1 cellular context compared by ENCODE assay signal in the genomic region with DNA sequence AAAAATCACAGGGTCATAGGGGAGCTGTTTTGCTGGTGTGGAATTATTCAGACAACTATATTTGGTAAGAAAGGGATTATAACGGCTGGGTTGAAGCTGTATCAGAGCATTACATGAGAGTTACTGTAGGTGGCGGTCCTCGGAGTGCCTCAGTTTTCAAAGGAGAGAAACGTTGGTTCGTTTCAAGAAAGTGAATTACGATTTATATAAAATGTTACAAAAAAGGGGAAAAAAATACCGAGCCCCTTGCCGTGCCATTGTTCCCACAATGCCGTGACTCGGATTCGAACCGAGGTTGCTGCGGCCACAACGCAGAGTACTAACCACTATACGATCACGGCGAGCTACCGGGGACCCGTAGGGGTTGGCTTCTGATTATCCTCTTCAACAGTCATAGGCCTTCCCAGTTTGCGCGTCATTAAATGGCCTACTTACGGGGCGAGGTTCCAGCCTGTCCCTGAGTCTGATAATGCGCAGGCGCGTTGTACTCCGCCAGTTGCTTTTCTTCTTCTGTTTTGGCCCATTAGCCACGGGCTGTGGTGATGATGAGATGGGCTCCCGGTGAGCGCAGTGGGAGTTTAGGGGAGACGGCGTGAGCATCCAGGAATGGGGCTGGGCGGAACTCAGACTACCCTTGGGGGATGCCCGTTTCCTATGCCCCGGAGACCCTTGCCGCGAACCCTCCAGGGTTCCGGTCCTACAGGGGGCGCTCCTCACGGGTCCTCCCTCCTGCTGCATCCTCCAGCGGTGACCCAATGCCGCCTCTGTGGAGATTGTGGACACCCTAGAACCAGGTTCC.
TF ChIP-seq lines count a peak whose summit lies in the region.

No MANE protein-coding gene starts in this region.

TF ChIP-seq in GM12878, 131 proteins besides CTCF, POLR2A, EP300 and RAD21 (continued from another document):
- TF ChIP-seq ZNF207 (IDR thresholded peaks at IDR 0.05; ENCODE audit: borderline replicate concordance) (peak; percentile 84; the same call in 1 of the 2 replicates), IKZF1 (conservative IDR thresholded peaks at IDR 0.05) (peak; percentile 86), RAD51 (IDR thresholded peaks at IDR 0.05) (no peak), SPI1 (IDR thresholded peaks at IDR 0.05; ENCODE audit: borderline replicate concordance, insufficient read depth, low read depth, low read length) (no peak), ETV6 (conservative IDR thresholded peaks at IDR 0.05 in 1 of 2, IDR thresholded peaks at IDR 0.05 in 1 of 2; ENCODE audit: borderline replicate concordance in 1 of 2, low read depth in 1 of 2) (peak in 1 of 2 experiments; percentile 17; a peak in 1 of 4 replicates), FOXK2 (IDR thresholded peaks at IDR 0.05) (peak; percentile 45), JUNB (IDR thresholded peaks at IDR 0.05) (no peak; the same call in 1 of the 2 replicates), ZZZ3 (IDR thresholded peaks at IDR 0.05; ENCODE audit: control insufficient read depth, insufficient read length, low read depth) (no peak), CEBPZ (IDR thresholded peaks at IDR 0.05; ENCODE audit: low read depth, low read length) (no peak; the same call in 1 of the 2 replicates), RELA (IDR thresholded peaks at IDR 0.05; ENCODE audit: borderline replicate concordance, partially characterized antibody) (peak; percentile 51), IRF3 (IDR thresholded peaks at IDR 0.05) (no peak), CUX1 (IDR thresholded peaks at IDR 0.05; ENCODE audit: insufficient replicate concordance, low read depth, low read length) (no peak)
- TF ChIP-seq, protein P1, sequence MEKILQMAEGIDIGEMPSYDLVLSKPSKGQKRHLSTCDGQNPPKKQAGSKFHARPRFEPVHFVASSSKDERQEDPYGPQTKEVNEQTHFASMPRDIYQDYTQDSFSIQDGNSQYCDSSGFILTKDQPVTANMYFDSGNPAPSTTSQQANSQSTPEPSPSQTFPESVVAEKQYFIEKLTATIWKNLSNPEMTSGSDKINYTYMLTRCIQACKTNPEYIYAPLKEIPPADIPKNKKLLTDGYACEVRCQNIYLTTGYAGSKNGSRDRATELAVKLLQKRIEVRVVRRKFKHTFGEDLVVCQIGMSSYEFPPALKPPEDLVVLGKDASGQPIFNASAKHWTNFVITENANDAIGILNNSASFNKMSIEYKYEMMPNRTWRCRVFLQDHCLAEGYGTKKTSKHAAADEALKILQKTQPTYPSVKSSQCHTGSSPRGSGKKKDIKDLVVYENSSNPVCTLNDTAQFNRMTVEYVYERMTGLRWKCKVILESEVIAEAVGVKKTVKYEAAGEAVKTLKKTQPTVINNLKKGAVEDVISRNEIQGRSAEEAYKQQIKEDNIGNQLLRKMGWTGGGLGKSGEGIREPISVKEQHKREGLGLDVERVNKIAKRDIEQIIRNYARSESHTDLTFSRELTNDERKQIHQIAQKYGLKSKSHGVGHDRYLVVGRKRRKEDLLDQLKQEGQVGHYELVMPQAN (conservative IDR thresholded peaks at IDR 0.05): no peak
